In the genomic region with DNA sequence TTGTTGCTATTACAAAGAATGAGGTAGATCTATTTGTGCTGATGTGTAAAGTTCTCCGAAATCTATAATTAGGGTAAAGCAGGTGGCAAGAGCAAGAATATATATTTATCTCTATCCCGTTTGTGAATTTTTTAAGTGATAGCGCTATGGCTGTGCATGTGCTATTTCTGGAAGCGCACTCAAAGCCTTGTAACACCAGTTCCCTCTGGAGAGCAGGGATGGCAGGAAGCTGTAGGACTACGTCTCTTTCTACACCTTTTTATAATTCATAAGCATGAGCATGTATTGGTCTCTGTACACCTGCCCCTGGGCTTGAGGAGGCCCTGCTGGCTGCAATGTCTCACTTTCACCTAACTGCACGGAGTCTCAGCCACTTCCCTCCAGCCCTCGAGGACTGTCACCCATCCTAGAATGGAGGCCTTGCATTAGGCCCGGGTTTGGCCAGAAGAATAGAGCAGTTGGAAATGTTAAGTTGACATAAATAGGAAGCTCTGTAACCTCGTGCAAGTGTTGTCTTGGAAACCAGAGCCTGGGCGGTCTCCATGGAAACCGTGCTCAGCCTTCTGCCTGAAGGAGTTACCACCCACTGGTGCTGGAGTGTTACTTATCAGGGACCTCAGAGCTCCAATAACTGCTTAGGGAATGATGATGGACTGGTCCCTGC, we compare ENCODE assay signal across 9 cellular contexts. TPM values are rescaled to one million over a fixed set of nuclear protein-coding genes. Genes with fewer than 3 reads are reported as not detected.
DNase-seq lines count a peak whose midpoint lies in the region; ATAC-seq and FAIRE-seq lines count a peak whose summit lies in the region.
"Had no signal": no experiment of that assay in that cellular context is flagged by ENCODE, and none has a peak within 500 bp of the region (broad histone marks: within the 10 kb centered on the region; RNA-seq: fewer than 3 reads in every experiment).

No MANE protein-coding gene starts in this region.

- peaks cover 23% of the 10 kb centered on the region for H3K4me1 Mint-ChIP-seq in activated naive CD8-positive, alpha-beta T cell treated with anti-CD3 and anti-CD28 coated beads for 36 hours

- H3K4me2 ChIP-seq in BLaER1 treated with 17β-estradiol and CSF1 and Interleukin-3, amounts not matched to agents 10 nM and 100 nM = peak overlapping the region; percentile 12 to 61 (median 48); a peak in 20 of 22 replicates

- peak; percentile 68 for ATAC-seq in HG03342 (IDR thresholded peaks at IDR 0.05; ENCODE audit: unreplicated experiment)
- ATAC-seq in HG03025 (IDR thresholded peaks at IDR 0.05; ENCODE audit: low FRiP score, unreplicated experiment) = no peak
- no peak for ATAC-seq in HG03108 (IDR thresholded peaks at IDR 0.05; ENCODE audit: unreplicated experiment)

- DNase-seq in activated naive CD8-positive, alpha-beta T cell treated with anti-CD3 and anti-CD28 coated beads for 36 hours = peak; percentile 45
- peak; percentile 77 for DNase-seq in inferior parietal cortex (ENCODE audit: extremely low spot score)
- DNase-seq in activated CD4-positive, alpha-beta T cell treated with anti-CD3 and anti-CD28 coated beads, Interleukin-2, amount 50 U/mL, for 48 hours = no peak
- no peak for DNase-seq in urothelium cell line (ENCODE audit: low spot score)

- H3K27me3 Mint-ChIP-seq in activated naive CD8-positive, alpha-beta T cell treated with anti-CD3 and anti-CD28 coated beads for 36 hours = no peaks in the 10 kb centered on the region

- no peak overlapping the region; a peak in 1 of 22 replicates for H3K27ac ChIP-seq in BLaER1 treated with 17β-estradiol and CSF1 and Interleukin-3, amounts not matched to agents 10 nM and 100 nM

- no peak overlapping the region for H3K4me3 Mint-ChIP-seq in activated naive CD8-positive, alpha-beta T cell treated with anti-CD3 and anti-CD28 coated beads for 36 hours

- H3K27ac Mint-ChIP-seq in activated naive CD8-positive, alpha-beta T cell treated with anti-CD3 and anti-CD28 coated beads for 36 hours = no peak overlapping the region

- H3K36me3 ChIP-seq in BLaER1 treated with 17β-estradiol and CSF1 and Interleukin-3, amounts not matched to agents 10 nM and 100 nM = peaks cover 0 to 7% (median 0%) of the 10 kb centered on the region in 11 experiments; a peak in 2 of 22 replicates

- H3K4me3 ChIP-seq in BLaER1 treated with 17β-estradiol and CSF1 and Interleukin-3, amounts not matched to agents 10 nM and 100 nM = no peak overlapping the region

- H3K9ac ChIP-seq in BLaER1 treated with 17β-estradiol and CSF1 and Interleukin-3, amounts not matched to agents 10 nM and 100 nM = no peak overlapping the region

- peaks cover 10 to 23% (median 14%) of the 10 kb centered on the region in 10 experiments for H3K4me1 ChIP-seq in BLaER1 treated with 17β-estradiol and CSF1 and Interleukin-3, amounts not matched to agents 10 nM and 100 nM

- no peaks in the 10 kb centered on the region for H4K20me1 ChIP-seq in BLaER1 treated with 17β-estradiol and CSF1 and Interleukin-3, amounts not matched to agents 10 nM and 100 nM

- no peaks in the 10 kb centered on the region for H3K27me3 ChIP-seq in BLaER1 treated with 17β-estradiol and CSF1 and Interleukin-3, amounts not matched to agents 10 nM and 100 nM

- no peak for FAIRE-seq in urothelium cell line (lab: Jason Lieb, UNC)
- FAIRE-seq: endothelial cell of umbilical vein had no signal

- H3K36me3 Mint-ChIP-seq in activated naive CD8-positive, alpha-beta T cell treated with anti-CD3 and anti-CD28 coated beads for 36 hours = peaks cover 3% of the 10 kb centered on the region

- H3K9me3 Mint-ChIP-seq in activated naive CD8-positive, alpha-beta T cell treated with anti-CD3 and anti-CD28 coated beads for 36 hours = peaks cover 2% of the 10 kb centered on the region

- peaks cover 0 to 14% (median 0%) of the 10 kb centered on the region in 11 experiments; a peak in 6 of 22 replicates for H3K9me3 ChIP-seq in BLaER1 treated with 17β-estradiol and CSF1 and Interleukin-3, amounts not matched to agents 10 nM and 100 nM (replicated peaks in 1 of 11)

RNA-seq across cellular contexts. Expression of gene ITM2C, which starts 20.9 kb away (rescaled TPM):
- total RNA-seq in activated naive CD8-positive, alpha-beta T cell treated with anti-CD3 and anti-CD28 coated beads for 36 hours = 10 to 100 TPM; 69.9 to 73.6 TPM

RNA-seq across cellular contexts. Expression of gene GPR55, which starts 39.4 kb away (rescaled TPM):
- total RNA-seq in activated naive CD8-positive, alpha-beta T cell treated with anti-CD3 and anti-CD28 coated beads for 36 hours = 10 to 100 TPM; 18.8 to 20.4 TPM
- total RNA-seq: endothelial cell of umbilical vein had no signal

Comparison
In these comparisons a context has a peak if more than half of its experiments do, and no peak if none do; other contexts are left out.
1. DNase-seq: peak in activated naive CD8-positive, alpha-beta T cell treated with anti-CD3 and anti-CD28 coated beads for 36 hours (single experiment) and inferior parietal cortex (single experiment); none in activated CD4-positive, alpha-beta T cell treated with anti-CD3 and anti-CD28 coated beads, Interleukin-2, amount 50 U/mL, for 48 hours (0 of 2) and urothelium cell line (single experiment).